In the genomic region with DNA sequence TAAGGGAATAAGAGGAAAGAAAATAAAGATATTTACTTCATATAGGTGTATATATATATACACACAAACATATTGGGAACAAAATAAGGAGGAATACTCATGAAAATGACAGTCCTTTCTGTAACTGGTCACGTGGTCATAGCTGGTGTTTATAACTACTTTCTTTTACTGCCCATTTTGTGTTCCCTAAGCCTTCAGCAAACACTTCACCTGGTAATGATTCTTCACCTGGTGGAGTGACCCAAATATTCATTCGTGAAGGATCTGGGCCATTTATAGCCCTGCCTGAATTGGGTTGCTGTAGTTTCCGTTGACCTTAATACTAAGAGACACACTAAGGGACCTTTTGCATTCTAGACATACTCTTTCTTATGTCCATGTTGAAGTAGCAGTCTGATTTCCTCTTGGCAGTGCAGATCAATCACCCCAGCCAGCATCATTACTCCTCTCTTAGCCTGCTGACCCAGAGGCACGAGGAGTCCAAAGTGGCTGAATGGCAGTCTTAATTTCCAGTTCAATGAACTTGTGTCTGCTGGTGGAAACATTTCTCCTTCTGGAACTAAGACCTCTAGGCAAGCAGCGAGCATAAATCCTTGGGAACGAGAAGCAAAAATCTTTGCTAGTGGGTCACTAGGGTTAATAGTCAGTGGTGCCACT, we compare ENCODE assay signal across 23 cellular contexts. TPM values are rescaled to one million over a fixed set of nuclear protein-coding genes. Genes with fewer than 3 reads are reported as not detected.
"Had no signal": no experiment of that assay in that cellular context is flagged by ENCODE, and none has a peak within 500 bp of the region (broad histone marks: within the 10 kb centered on the region; RNA-seq: fewer than 3 reads in every experiment).

No MANE protein-coding gene starts in this region.

- FAIRE-seq: endothelial cell of umbilical vein had no signal

- ATAC-seq: activated CD4-positive, alpha-beta T cell treated with anti-CD3 and anti-CD28 coated beads for 36 hours; activated CD8-positive, alpha-beta memory T cell treated with anti-CD3 and anti-CD28 coated beads, Interleukin-2, amount 10 ng/mL, durations not matched to agents 7 days and 5 days; activated CD8-positive, alpha-beta T cell treated with anti-CD3 and anti-CD28 coated beads, Interleukin-2, amount 10 ng/mL, durations not matched to agents 7 days and 5 days; activated naive CD4-positive, alpha-beta T cell treated with anti-CD3 and anti-CD28 coated beads, Interleukin-2, amount 50 U/mL, for 72 hours; foreskin keratinocyte; heart left ventricle; left lobe of liver; sciatic nerve; stimulated activated effector memory CD8-positive, alpha-beta T cell treated with anti-CD3 and anti-CD28 coated beads, Interleukin-12 subunit alpha, Interleukin-12 subunit beta, amount 100 ng/mL, for 72 hours; stimulated activated naive CD8-positive, alpha-beta T cell treated with anti-CD3 and anti-CD28 coated beads, Interleukin-15, amount 100 ng/mL, for 72 hours had no signal

- DNase-seq: activated CD4-positive, alpha-beta T cell treated with anti-CD3 and anti-CD28 coated beads for 36 hours; activated CD4-positive, CD25-positive, alpha-beta regulatory T cell; activated CD8-positive, alpha-beta memory T cell treated with anti-CD3 and anti-CD28 coated beads, Interleukin-2, amount 10 ng/mL, durations not matched to agents 7 days and 5 days; activated CD8-positive, alpha-beta T cell treated with anti-CD3 and anti-CD28 coated beads, Interleukin-2, amount 10 ng/mL, durations not matched to agents 7 days and 5 days; activated naive CD4-positive, alpha-beta T cell; activated T-cell treated with anti-CD3 and anti-CD28 coated beads, Interleukin-2, amount 50 U/mL, for 48 hours; central memory CD4-positive, alpha-beta T cell; foreskin keratinocyte; heart left ventricle; posterior cingulate gyrus; stimulated activated CD4-positive, alpha-beta T cell treated with anti-CD3 and anti-CD28 coated beads, Interleukin-12 subunit alpha, Interleukin-12 subunit beta, amount 100 ng/mL, for 4 hours; stimulated activated CD4-positive, alpha-beta T cell treated with anti-CD3 and anti-CD28 coated beads, Interleukin-4, amount 100 ng/mL, for 24 hours; stimulated activated naive CD8-positive, alpha-beta T cell treated with anti-CD3 and anti-CD28 coated beads, Interleukin-15, amount 100 ng/mL, for 72 hours; substantia nigra had no signal

- H3K27ac ChIP-seq: breast epithelium, foreskin keratinocyte, heart left ventricle, skin epidermis had no signal

- H3K9me3 ChIP-seq: breast epithelium, heart left ventricle had no signal

- H3K4me3 ChIP-seq: breast epithelium, heart left ventricle, skin epidermis had no signal

- H3K27me3 ChIP-seq: breast epithelium, foreskin keratinocyte, heart left ventricle had no signal

- H3K36me3 ChIP-seq: breast epithelium, heart left ventricle had no signal

- H3K4me1 ChIP-seq: breast epithelium had no signal

RNA-seq across cellular contexts. Expression of a gene that starts 39.9 kb away (rescaled TPM):
- total RNA-seq: activated CD4-positive, alpha-beta T cell treated with anti-CD3 and anti-CD28 coated beads for 36 hours; activated CD8-positive, alpha-beta memory T cell treated with anti-CD3 and anti-CD28 coated beads, Interleukin-2, amount 10 ng/mL, durations not matched to agents 7 days and 5 days; activated CD8-positive, alpha-beta T cell treated with anti-CD3 and anti-CD28 coated beads, Interleukin-2, amount 10 ng/mL, durations not matched to agents 7 days and 5 days; activated naive CD4-positive, alpha-beta T cell treated with anti-CD3 and anti-CD28 coated beads, Interleukin-2, amount 50 U/mL, for 72 hours; endothelial cell of umbilical vein; foreskin keratinocyte; kidney epithelial cell; osteoblast; sciatic nerve had no signal
- polyA plus RNA-seq: endothelial cell of umbilical vein, foreskin keratinocyte, heart left ventricle had no signal
